ENCODE assay signal across 29 cellular contexts in the genomic region with DNA sequence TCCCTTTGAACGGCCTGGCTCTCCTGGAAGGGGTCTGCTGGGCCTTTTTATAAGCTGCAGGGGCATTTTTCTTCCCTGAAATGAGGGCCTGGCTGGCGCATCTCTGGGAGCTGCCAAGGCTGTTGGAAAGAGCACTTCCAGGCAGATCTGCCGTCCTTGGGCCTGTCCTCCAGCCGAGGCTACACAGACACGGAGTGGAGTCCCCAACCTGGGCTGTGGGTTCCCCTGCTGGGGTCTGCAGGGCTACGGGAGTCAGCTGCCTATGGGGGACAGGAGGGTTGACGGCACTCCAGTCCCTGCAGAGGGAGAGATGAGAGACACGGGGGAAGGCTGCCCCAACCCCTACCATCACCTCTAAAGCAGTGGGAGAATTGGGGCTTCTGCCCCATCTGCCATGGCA.
A peak's percentile ranks its signal among the peaks of the same experiment; 100 is the strongest.
DNase-seq lines count a peak whose midpoint lies in the region; ATAC-seq and TF ChIP-seq lines count a peak whose summit lies in the region.
"Had no signal": no experiment of that assay in that cellular context is flagged by ENCODE, and none has a peak within 500 bp of the region (broad histone marks: within the 10 kb centered on the region; RNA-seq: fewer than 3 reads in every experiment).

No MANE protein-coding gene starts in this region.

- peak; percentile 14 for DNase-seq in activated CD4-positive, CD25-positive, alpha-beta regulatory T cell treated with anti-CD3 and anti-CD28 coated beads, Interleukin-2, amount 50 U/mL, for 72 hours
- peak; percentile 2 for DNase-seq in WERI-Rb-1
- peak; percentile 51 for DNase-seq in mesenteric fat pad (ENCODE audit: low spot score)
- DNase-seq in stomach = peak; percentile 10
- no peak for DNase-seq in D341Med (ENCODE audit: low spot score)
- no peak for DNase-seq in caudate nucleus (lab: John Stamatoyannopoulos, UW)
- no peak for DNase-seq in stimulated activated naive CD8-positive, alpha-beta T cell treated with anti-CD3 and anti-CD28 coated beads, Interleukin-15, amount 100 ng/mL, for 72 hours
- DNase-seq: DMS 273 treated with DMSO at 0.1 percent for 48 hours; DMS79; EL; GDM1; MM.1S; NCI-H2029; NCI-H446; NCI-H526; NCI-H82; NK-92 treated with Interleukin-12 subunit alpha and Interleukin-12 subunit beta, amount 100 ng/mL, for 24 hours; PC-3 had no signal

- no peak overlapping the region for H3K4me3 ChIP-seq in WERI-Rb-1 (ENCODE audit: low read depth, low read length)
- H3K4me3 ChIP-seq in stomach = no peak overlapping the region
- H3K4me3 ChIP-seq: GM12878 had no signal

- no peak for ATAC-seq in activated CD4-positive, CD25-positive, alpha-beta regulatory T cell treated with anti-CD3 and anti-CD28 coated beads, Interleukin-2, amount 50 U/mL, for 24 hours
- ATAC-seq in stimulated activated naive CD8-positive, alpha-beta T cell treated with anti-CD3 and anti-CD28 coated beads, Interleukin-15, amount 100 ng/mL, for 72 hours = no peak
- ATAC-seq: CD8-positive, alpha-beta T cell; GM12878; PC-3; Right ventricle myocardium inferior had no signal

- TF ChIP-seq CTCF in WERI-Rb-1 (IDR thresholded peaks at IDR 0.05; ENCODE audit: low read depth, low read length) (no peak), stomach (IDR thresholded peaks at IDR 0.05) (no peak)

- no peak for TF ChIP-seq POLR2A in stomach (IDR thresholded peaks at IDR 0.05)

- H3K4me1 ChIP-seq in stomach = no peaks in the 10 kb centered on the region
- H3K4me1 ChIP-seq: Caco-2 had no signal

- H3K4me1 Mint-ChIP-seq in stimulated activated naive CD8-positive, alpha-beta T cell treated with anti-CD3 and anti-CD28 coated beads, Interleukin-15, amount 100 ng/mL, for 72 hours = no peaks in the 10 kb centered on the region
- H3K4me1 Mint-ChIP-seq: B cell, IgD-negative memory B cell had no signal

- peaks cover 34% of the 10 kb centered on the region for H3K27me3 Mint-ChIP-seq in stimulated activated naive CD8-positive, alpha-beta T cell treated with anti-CD3 and anti-CD28 coated beads, Interleukin-15, amount 100 ng/mL, for 72 hours

- no peak overlapping the region for H3K4me3 Mint-ChIP-seq in stimulated activated naive CD8-positive, alpha-beta T cell treated with anti-CD3 and anti-CD28 coated beads, Interleukin-15, amount 100 ng/mL, for 72 hours
- H3K4me3 Mint-ChIP-seq: B cell; CD8-positive, alpha-beta T cell; IgD-negative memory B cell had no signal

- no peaks in the 10 kb centered on the region for H3K36me3 ChIP-seq in WERI-Rb-1
- no peaks in the 10 kb centered on the region for H3K36me3 ChIP-seq in stomach

- H3K9me3 ChIP-seq in WERI-Rb-1 (ENCODE audit: severe bottlenecking) (no peaks in the 10 kb centered on the region), stomach (peaks cover 0 to 6% (median 5%) of the 10 kb centered on the region in 4 donors)
- H3K9me3 ChIP-seq: Caco-2 had no signal

- WGBS in stomach, 5 donors = 70 to 85% (median 78%) methylated on average over 7 to 8 of the region's 8 CpGs

- TF ChIP-seq EP300 in stomach (IDR thresholded peaks at IDR 0.05) = no peak

- no peak overlapping the region for H3K27ac Mint-ChIP-seq in stimulated activated naive CD8-positive, alpha-beta T cell treated with anti-CD3 and anti-CD28 coated beads, Interleukin-15, amount 100 ng/mL, for 72 hours
- H3K27ac Mint-ChIP-seq: B cell; CD8-positive, alpha-beta T cell; IgD-negative memory B cell had no signal

- H3K27me3 ChIP-seq in WERI-Rb-1 (ENCODE audit: insufficient read depth, low read depth, severe bottlenecking) = no peaks in the 10 kb centered on the region
- H3K27me3 ChIP-seq in stomach = peaks cover 0 to 60% (median 8%) of the 10 kb centered on the region in 3 donors

- intact Hi-C loops in stomach (cut with DNase I; ENCODE audit: low total_unique reads) = no loop called here

- H3K27ac ChIP-seq in WERI-Rb-1 (no peak overlapping the region), stomach (no peak overlapping the region), caudate nucleus (ENCODE audit: low read depth, low read length) (no peak overlapping the region)
- H3K27ac ChIP-seq: 22Rv1, C4-2B, HL-60, KMS-11 had no signal

- peaks cover 0 to 6% of the 10 kb centered on the region in 2 donors for H3K9me3 Mint-ChIP-seq in stimulated activated naive CD8-positive, alpha-beta T cell treated with anti-CD3 and anti-CD28 coated beads, Interleukin-15, amount 100 ng/mL, for 72 hours

Comparison
In these comparisons a context has a peak if more than half of its experiments do, and no peak if none do; other contexts are left out.
1. DNase-seq: peak in activated CD4-positive, CD25-positive, alpha-beta regulatory T cell treated with anti-CD3 and anti-CD28 coated beads, Interleukin-2, amount 50 U/mL, for 72 hours (single experiment), WERI-Rb-1 (single experiment), mesenteric fat pad (single experiment) and stomach (single experiment); none in D341Med (single experiment), caudate nucleus (0 of 61) and stimulated activated naive CD8-positive, alpha-beta T cell treated with anti-CD3 and anti-CD28 coated beads, Interleukin-15, amount 100 ng/mL, for 72 hours (0 of 2).